Comparison of ENCODE assay signal across 8 cellular contexts in the genomic region with DNA sequence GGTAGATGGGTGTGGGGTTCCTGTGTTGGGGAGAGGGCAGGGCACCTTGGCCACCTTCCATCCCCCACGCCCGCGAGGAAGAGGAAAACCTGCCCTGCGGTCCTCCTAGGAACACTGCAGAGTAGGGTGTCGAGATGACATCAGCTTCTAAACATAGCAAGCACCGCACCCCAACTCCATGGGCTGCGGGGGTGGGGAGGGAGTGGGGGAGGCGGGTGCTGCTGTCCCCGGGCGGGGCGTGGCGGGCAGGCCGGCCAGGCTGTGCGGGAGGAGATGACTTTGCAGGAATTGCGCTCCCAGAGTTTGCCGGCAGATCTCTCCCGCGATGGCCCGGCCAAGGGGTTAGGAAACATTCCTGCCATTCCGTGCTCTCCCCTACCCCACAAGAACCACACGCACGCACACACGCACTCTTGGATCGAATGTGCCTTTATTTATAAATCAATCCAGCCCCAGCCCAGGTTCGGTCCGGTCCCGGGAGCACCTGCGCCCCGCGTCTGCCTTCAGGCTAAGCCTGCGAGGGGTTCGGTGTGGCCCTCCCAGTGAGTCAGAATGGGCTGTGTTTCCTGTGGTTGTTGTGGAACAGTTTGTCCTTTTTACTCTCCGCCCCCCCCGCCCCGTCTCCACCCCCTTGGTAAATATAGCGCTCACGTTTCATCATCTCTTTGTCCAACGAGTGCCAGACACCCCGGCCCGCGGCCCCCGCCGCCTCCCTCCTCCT.
DNase-seq lines count a peak whose midpoint lies in the region; ATAC-seq and TF ChIP-seq lines count a peak whose summit lies in the region.

No MANE protein-coding gene starts in this region.

- POLR2A ChIA-PET in AG04449 (lab: Yijun Ruan, JAX): interaction anchor here (0.7 to 3.8 kb wide), 12 partner anchors 8 to 437 kb away, joined by 3 to 51 read pairs (median 4); no protein-coding TSS in a partner anchor

- CTCF ChIA-PET in AG04449 (lab: Yijun Ruan, JAX): interaction anchor here (1.1 to 4.7 kb wide), 8 partner anchors 9 to 183 kb away, joined by 3 to 35 read pairs (median 3); no protein-coding TSS in a partner anchor

- TF ChIP-seq CTCF in AG04449 (IDR thresholded peaks at IDR 0.05; ENCODE audit: insufficient read depth, low read length, missing control alignments) (peak; percentile 12), WI38 (IDR thresholded peaks at IDR 0.05; ENCODE audit: low read depth, low read length) (no peak)

- ATAC-seq in GM18873 (IDR thresholded peaks at IDR 0.05; ENCODE audit: low FRiP score, unreplicated experiment) (peak; percentile 28), HG03139 (IDR thresholded peaks at IDR 0.05; ENCODE audit: unreplicated experiment) (peak; percentile 33)

- peak overlapping the region; percentile 69 for H3K4me3 ChIP-seq in AG04449 (ENCODE audit: low read depth, low read length)
- H3K4me3 ChIP-seq in WI38 (ENCODE audit: low read depth, low read length): peak overlapping the region; percentile 67

- DNase-seq in AG04449 (ENCODE audit: low read depth, low spot score) (peak; percentile 87), NCI-H2227 (lab: John Stamatoyannopoulos, UW; ENCODE audit: unreplicated experiment) (peak; percentile 91), islet precursor cell (peak; percentile 91)
- DNase-seq in central memory CD4-positive, alpha-beta T cell: peak; percentile 84
- peak; percentile 72 to 83 for DNase-seq in stimulated activated CD4-positive, alpha-beta T cell treated with anti-CD3 and anti-CD28 coated beads, Interleukin-12 subunit alpha, Interleukin-12 subunit beta, amount 100 ng/mL, for 24 hours (ENCODE audit: low read depth in 2 of 2)

Comparison
In these comparisons a context has a peak if more than half of its experiments do, and no peak if none do; other contexts are left out.
1. Peak in every context shown above with its lines: DNase-seq, ATAC-seq and H3K4me3 ChIP-seq.